In genomic region chr10:56551037-56551436, GRCh38 we compare ENCODE assay signal across 22 cellular contexts.
DNase-seq lines count a peak whose midpoint lies in the region; ATAC-seq, FAIRE-seq and TF ChIP-seq lines count a peak whose summit lies in the region.
"Had no signal": no experiment of that assay in that cellular context is flagged by ENCODE, and none has a peak within 500 bp of the region (broad histone marks: within the 10 kb centered on the region; RNA-seq: fewer than 3 reads in every experiment).

No MANE protein-coding gene starts in this region.

- H3K27me3 Mint-ChIP-seq in T-helper 1 cell treated with Interleukin-12 subunit alpha and Interleukin-12 subunit beta and Interleukin-4 antibody, amounts not matched to agents 30 μg/mL and 1 μg/mL, for 36 hours (ENCODE audit: low read depth): no peaks in the 10 kb centered on the region
- H3K27me3 Mint-ChIP-seq: IgD-negative memory B cell had no signal

- no peaks in the 10 kb centered on the region for H3K36me3 ChIP-seq in HepG2 (replicated peaks in 1 of 2; ENCODE audit: control insufficient read depth in 1 of 2, insufficient read depth in 2 of 2, low read length in 2 of 2)
- H3K36me3 ChIP-seq: BE2C had no signal

- BruUV-seq in HepG2 (replicated peaks; lab: Mats Ljungman, UMichigan): no TSS peak

- H3K4me3 ChIP-seq in HepG2 (replicated peaks in 1 of 3; ENCODE audit: insufficient read depth in 1 of 3, low read depth in 2 of 3, low read length in 3 of 3): no peak overlapping the region
- H3K4me3 ChIP-seq: GM23338 had no signal

- H3K9me3 Mint-ChIP-seq in T-helper 1 cell treated with Interleukin-12 subunit alpha and Interleukin-12 subunit beta and Interleukin-4 antibody, amounts not matched to agents 30 μg/mL and 1 μg/mL, for 36 hours: peaks cover 31% of the 10 kb centered on the region

- no peak overlapping the region for H3K9ac ChIP-seq in HepG2 (ENCODE audit: insufficient read depth, low read depth, low read length)

- ATAC-seq in HepG2: no peak
- ATAC-seq: CD8-positive, alpha-beta T cell; GM23338 had no signal

- TF ChIP-seq RAD21 in HepG2 (CRISPR knock-in tag; IDR thresholded peaks at IDR 0.05): no peak

- peaks cover 16% of the 10 kb centered on the region for H3K9me3 ChIP-seq in HepG2 (ENCODE audit: low read length)
- H3K9me3 ChIP-seq: BE2C had no signal

- no peak for TF ChIP-seq POLR2A in HepG2 (IDR thresholded peaks at IDR 0.05; ENCODE audit: insufficient read depth in 1 of 2, low read depth in 2 of 2, low read length in 2 of 2)

- H3K4me3 Mint-ChIP-seq in T-helper 1 cell treated with Interleukin-12 subunit alpha and Interleukin-12 subunit beta and Interleukin-4 antibody, amounts not matched to agents 30 μg/mL and 1 μg/mL, for 36 hours: no peak overlapping the region
- H3K4me3 Mint-ChIP-seq: CD8-positive, alpha-beta T cell; GM23338; IgD-negative memory B cell had no signal

- no peak overlapping the region for H3K27ac ChIP-seq in HepG2 (ENCODE audit: extremely low read length, insufficient read depth, low read length)
- H3K27ac ChIP-seq: C4-2B, HL-60 had no signal

- TF ChIP-seq EP300 in HepG2 (IDR thresholded peaks at IDR 0.05; ENCODE audit: low read depth in 2 of 2, low read length in 2 of 2): no peak
- no peak for TF ChIP-seq EP300 in HepG2 (CRISPR knock-in tag; IDR thresholded peaks at IDR 0.05; ENCODE audit: borderline replicate concordance)

- TF ChIP-seq CTCF in HepG2 (CRISPR knock-in tag; IDR thresholded peaks at IDR 0.05): no peak

- H3K27ac Mint-ChIP-seq in T-helper 1 cell treated with Interleukin-12 subunit alpha and Interleukin-12 subunit beta and Interleukin-4 antibody, amounts not matched to agents 30 μg/mL and 1 μg/mL, for 36 hours: peak overlapping the region; percentile 13
- H3K27ac Mint-ChIP-seq: CD8-positive, alpha-beta T cell; GM23338; IgD-negative memory B cell had no signal

- CTCF ChIA-PET in HepG2 (lab: Yijun Ruan, JAX; ENCODE audit: low intra/inter-chr PET ratio, low total read pairs): no interaction called here

- no peaks in the 10 kb centered on the region for H3K79me2 ChIP-seq in HepG2 (ENCODE audit: insufficient read depth, low read length)

- H4K20me1 ChIP-seq in HepG2 (ENCODE audit: insufficient read depth, low read length): no peaks in the 10 kb centered on the region

- WGBS in HepG2 (ENCODE audit: low lambda C conversion rate): 1% methylated on average over 9 of the region's 9 CpGs

- no peaks in the 10 kb centered on the region for H3K4me1 ChIP-seq in HepG2 (ENCODE audit: insufficient read depth, low read length)
- H3K4me1 ChIP-seq: BE2C had no signal

- H2AFZ ChIP-seq in HepG2 (ENCODE audit: low read length): no peak overlapping the region
- H2AFZ ChIP-seq: GM23338 had no signal

- POLR2A ChIA-PET in HepG2 (lab: Yijun Ruan, JAX): no interaction called here

- no peaks in the 10 kb centered on the region for H3K4me1 Mint-ChIP-seq in T-helper 1 cell treated with Interleukin-12 subunit alpha and Interleukin-12 subunit beta and Interleukin-4 antibody, amounts not matched to agents 30 μg/mL and 1 μg/mL, for 36 hours (ENCODE audit: low read depth)
- H3K4me1 Mint-ChIP-seq: GM23338, IgD-negative memory B cell had no signal

- no peaks in the 10 kb centered on the region for H3K36me3 Mint-ChIP-seq in T-helper 1 cell treated with Interleukin-12 subunit alpha and Interleukin-12 subunit beta and Interleukin-4 antibody, amounts not matched to agents 30 μg/mL and 1 μg/mL, for 36 hours (ENCODE audit: low read depth)
- H3K36me3 Mint-ChIP-seq: CD8-positive, alpha-beta T cell; IgD-negative memory B cell had no signal

- in situ Hi-C loops in HepG2 (cut with HindIII; ENCODE audit: extremely low pct_ligation_motif_present, low pct_unique_long_range_greater_than_20kb): no loop called here

- FAIRE-seq in HepG2 (lab: Jason Lieb, UNC): peak; percentile 34
- FAIRE-seq: D721Med, G401.6, GM12891 had no signal

- no peaks in the 10 kb centered on the region for H3K27me3 ChIP-seq in HepG2 (ENCODE audit: control insufficient read depth in 1 of 2, insufficient read depth in 2 of 2, low read length in 2 of 2)
- H3K27me3 ChIP-seq: BE2C had no signal

- H3K4me2 ChIP-seq in HepG2 (ENCODE audit: low read depth, low read length): no peak overlapping the region
- H3K4me2 ChIP-seq: GM23338 had no signal

- intact Hi-C loops in HepG2 (cut with micrococcal nuclease; ENCODE audit: unreplicated experiment): no loop called here

- DNase-seq in T-helper 1 cell (no peak), SK-N-DZ (ENCODE audit: low spot score) (peak; percentile 35), HepG2 (ENCODE audit: low spot score) (peak; percentile 58), NCI-H2227 treated with DMSO at 0.1 percent for 48 hours (lab: John Stamatoyannopoulos, UW) (no peak), Ammon's horn (ENCODE audit: low spot score) (no peak), mesenteric fat pad (ENCODE audit: low spot score) (no peak)
- DNase-seq: ACHN; BE2C; CD8-positive, alpha-beta T cell; COR-L47; DMS153; DMS79 treated with DMSO at 0.1 percent for 48 hours; EL; H7 had no signal

TF ChIP-seq in HepG2, 621 proteins besides CTCF, POLR2A, EP300 and RAD21 (continues in another document):
- TF ChIP-seq ZNF788 (CRISPR knock-in tag; IDR thresholded peaks at IDR 0.05; ENCODE audit: borderline replicate concordance): no peak
- TF ChIP-seq, protein P1, sequence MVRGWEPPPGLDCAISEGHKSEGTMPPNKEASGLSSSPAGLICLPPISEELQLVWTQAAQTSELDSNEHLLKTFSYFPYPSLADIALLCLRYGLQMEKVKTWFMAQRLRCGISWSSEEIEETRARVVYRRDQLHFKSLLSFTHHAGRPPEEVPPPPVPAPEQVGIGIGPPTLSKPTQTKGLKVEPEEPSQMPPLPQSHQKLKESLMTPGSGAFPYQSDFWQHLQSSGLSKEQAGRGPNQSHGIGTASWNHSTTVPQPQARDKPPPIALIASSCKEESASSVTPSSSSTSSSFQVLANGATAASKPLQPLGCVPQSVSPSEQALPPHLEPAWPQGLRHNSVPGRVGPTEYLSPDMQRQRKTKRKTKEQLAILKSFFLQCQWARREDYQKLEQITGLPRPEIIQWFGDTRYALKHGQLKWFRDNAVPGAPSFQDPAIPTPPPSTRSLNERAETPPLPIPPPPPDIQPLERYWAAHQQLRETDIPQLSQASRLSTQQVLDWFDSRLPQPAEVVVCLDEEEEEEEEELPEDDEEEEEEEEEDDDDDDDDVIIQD (CRISPR knock-in tag; IDR thresholded peaks at IDR 0.05; ENCODE audit: low read depth): no peak
- TF ChIP-seq NR1H2 (CRISPR knock-in tag; IDR thresholded peaks at IDR 0.05; ENCODE audit: borderline replicate concordance, low read depth): no peak
- TF ChIP-seq ZNF572 (CRISPR knock-in tag; IDR thresholded peaks at IDR 0.05): no peak
- TF ChIP-seq NR2F6 (IDR thresholded peaks at IDR 0.05): peak; percentile 54
- peak; percentile 8; the same call in 1 of the 2 replicates for TF ChIP-seq NR2F6 (CRISPR knock-in tag; IDR thresholded peaks at IDR 0.05)
- no peak for TF ChIP-seq ZNF160 (CRISPR knock-in tag; IDR thresholded peaks at IDR 0.05)
- no peak for TF ChIP-seq NBN (conservative IDR thresholded peaks at IDR 0.05)
- no peak for TF ChIP-seq ZNF567 (CRISPR knock-in tag; IDR thresholded peaks at IDR 0.05; ENCODE audit: borderline replicate concordance)
- TF ChIP-seq ZNF101 (CRISPR knock-in tag; IDR thresholded peaks at IDR 0.05; ENCODE audit: borderline replicate concordance, low read depth): no peak
- TF ChIP-seq, protein P2, sequence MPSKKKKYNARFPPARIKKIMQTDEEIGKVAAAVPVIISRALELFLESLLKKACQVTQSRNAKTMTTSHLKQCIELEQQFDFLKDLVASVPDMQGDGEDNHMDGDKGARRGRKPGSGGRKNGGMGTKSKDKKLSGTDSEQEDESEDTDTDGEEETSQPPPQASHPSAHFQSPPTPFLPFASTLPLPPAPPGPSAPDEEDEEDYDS (CRISPR knock-in tag; IDR thresholded peaks at IDR 0.05): no peak
- no peak for TF ChIP-seq RFXANK (CRISPR knock-in tag; IDR thresholded peaks at IDR 0.05)
- TF ChIP-seq RERE (CRISPR knock-in tag; IDR thresholded peaks at IDR 0.05; ENCODE audit: low read depth): no peak
- no peak for TF ChIP-seq U2AF2 (IDR thresholded peaks at IDR 0.05; ENCODE audit: low read depth, low read length)
- TF ChIP-seq CHD4 (IDR thresholded peaks at IDR 0.05; ENCODE audit: borderline replicate concordance, low read length): no peak
- no peak for TF ChIP-seq ESRRA (CRISPR knock-in tag; IDR thresholded peaks at IDR 0.05; ENCODE audit: low read depth)

Comparison
In these comparisons a context has a peak if more than half of its experiments do, and no peak if none do; other contexts are left out.
1. DNase-seq: peak in SK-N-DZ (single experiment) and HepG2 (single experiment); none in T-helper 1 cell (0 of 5), NCI-H2227 treated with DMSO at 0.1 percent for 48 hours (single experiment), Ammon's horn (single experiment) and mesenteric fat pad (single experiment).